In the genomic region with DNA sequence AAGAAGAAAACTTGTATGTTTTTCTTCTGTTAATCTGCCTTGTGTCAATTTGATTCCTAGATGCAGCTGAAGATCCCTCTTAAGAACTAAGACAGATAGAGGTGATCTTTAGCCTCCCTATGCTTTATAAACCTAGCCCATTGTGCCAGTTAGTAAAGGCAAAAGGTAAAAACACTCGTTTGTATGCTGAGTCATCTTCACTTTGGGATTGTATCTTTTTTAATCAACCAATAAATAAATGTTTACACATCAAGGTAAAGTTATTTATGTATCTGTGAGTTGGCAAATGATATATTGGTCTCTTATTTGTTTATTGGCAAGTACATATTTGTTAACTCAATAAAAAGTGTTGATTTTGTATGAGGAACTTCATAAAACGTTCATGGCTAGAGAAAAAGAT, we compare ENCODE assay signal across 19 cellular contexts.
A peak's percentile ranks its signal among the peaks of the same experiment; 100 is the strongest.
DNase-seq lines count a peak whose midpoint lies in the region; ATAC-seq, FAIRE-seq and TF ChIP-seq lines count a peak whose summit lies in the region.
"Had no signal": no experiment of that assay in that cellular context is flagged by ENCODE, and none has a peak within 500 bp of the region (broad histone marks: within the 10 kb centered on the region; RNA-seq: fewer than 3 reads in every experiment).

No MANE protein-coding gene starts in this region.

- DNase-seq in Caco-2, result no peak
- peak; percentile 50 for DNase-seq in LoVo (ENCODE audit: low spot score)
- DNase-seq in K562 (ENCODE audit: extremely low read depth in 1 of 4, low spot score in 3 of 4), result no peak
- no peak for DNase-seq in RCC 7860 (ENCODE audit: low spot score)
- no peak for DNase-seq in NCI-H226
- DNase-seq: BE2C; CD8-positive, alpha-beta T cell; DMS 273 treated with DMSO at 0.1 percent for 48 hours; DMS79 treated with DMSO at 0.1 percent for 48 hours; EL; GM23248; H7 had no signal

- no peaks in the 10 kb centered on the region for H3K36me3 ChIP-seq in Caco-2 (ENCODE audit: control insufficient read depth, insufficient read depth, low read length)
- no peaks in the 10 kb centered on the region for H3K36me3 ChIP-seq in K562 (ENCODE audit: control insufficient read depth, insufficient read depth, low read length)
- H3K36me3 ChIP-seq: BE2C had no signal

- TF ChIP-seq POLR2A in K562 (conservative IDR thresholded peaks at IDR 0.05), result no peak

- peaks cover 35% of the 10 kb centered on the region for H3K4me1 Mint-ChIP-seq in Caco-2 (ENCODE audit: low read depth, unreplicated experiment)
- H3K4me1 Mint-ChIP-seq: CD14-positive monocyte had no signal

- peaks cover 8% of the 10 kb centered on the region; the same call in 1 of the 3 replicates for H3K79me2 ChIP-seq in K562 (ENCODE audit: control insufficient read depth, insufficient read depth, low read length)

- WGBS in K562 (ENCODE audit: insufficient coverage, low coverage, missing lambda C conversion rate), result 20% methylated on average over 2 of the region's 2 CpGs

- H3K27ac Mint-ChIP-seq in Caco-2 (ENCODE audit: unreplicated experiment), result peak overlapping the region; percentile 12

- H3K27me3 ChIP-seq in Caco-2 (replicated peaks; ENCODE audit: control insufficient read depth, insufficient read depth, low read length) (no peaks in the 10 kb centered on the region), K562 (ENCODE audit: control insufficient read depth in 2 of 2, insufficient read depth in 2 of 2, low read length in 2 of 2) (no peaks in the 10 kb centered on the region; a peak in 1 of 5 replicates)
- H3K27me3 ChIP-seq: BE2C had no signal

- intact Hi-C loops in Caco-2 (cut with micrococcal nuclease; ENCODE audit: unreplicated experiment), result loop anchor here (1.0 kb wide), 1 partner anchor 14 kb away; no protein-coding TSS in a partner anchor
- intact Hi-C loops in K562 (cut with micrococcal nuclease), result loop anchor here (10.0 kb wide), 1 partner anchor 59 kb away; no protein-coding TSS in a partner anchor

- H3K4me1 ChIP-seq in Caco-2, result peaks cover 37% of the 10 kb centered on the region
- peaks cover 16 to 32% of the 10 kb centered on the region in 2 experiments; a peak in 4 of 5 replicates for H3K4me1 ChIP-seq in K562 (replicated peaks in 1 of 2; ENCODE audit: control insufficient read depth in 2 of 2, insufficient read depth in 2 of 2, low read length in 2 of 2)
- H3K4me1 ChIP-seq: BE2C had no signal

- TF ChIP-seq EP300 in K562 (IDR thresholded peaks at IDR 0.05; ENCODE audit: low read length), result no peak

- in situ Hi-C loops in K562 (cut with MboI), result no loop called here

- no peaks in the 10 kb centered on the region for H3K9me3 Mint-ChIP-seq in Caco-2 (ENCODE audit: unreplicated experiment)
- H3K9me3 Mint-ChIP-seq: CD8-positive, alpha-beta T cell had no signal

- no peaks in the 10 kb centered on the region for H4K20me1 ChIP-seq in K562 (replicated peaks; ENCODE audit: control insufficient read depth, insufficient read depth, low read length)

- H3K4me2 ChIP-seq in K562 (ENCODE audit: insufficient read depth, low read length), result no peak overlapping the region

- H3K9me3 ChIP-seq in Caco-2 (no peaks in the 10 kb centered on the region), K562 (replicated peaks; ENCODE audit: control insufficient read depth, insufficient read depth, low read depth, low read length) (no peaks in the 10 kb centered on the region; the same call in 1 of the 2 replicates)
- H3K9me3 ChIP-seq: BE2C had no signal

- no peak for ATAC-seq in K562
- no peak for ATAC-seq in activated CD4-positive, CD25-positive, alpha-beta regulatory T cell treated with anti-CD3 and anti-CD28 coated beads, Interleukin-2, amount 50 U/mL, for 24 hours
- no peak for ATAC-seq in HG02571 (IDR thresholded peaks at IDR 0.05; ENCODE audit: unreplicated experiment)
- ATAC-seq: CD8-positive, alpha-beta T cell had no signal

- CTCF ChIA-PET in Caco-2 (lab: Charles Lee), result no interaction called here
- CTCF ChIA-PET in K562 (lab: Yijun Ruan, JAX; ENCODE audit: low intra/inter-chr PET ratio), result no interaction called here

- POLR2A ChIA-PET in Caco-2 (lab: Charles Lee), result no interaction called here
- POLR2A ChIA-PET in K562 (lab: Yijun Ruan, JAX), result interaction anchor here (1.3 kb wide), 1 partner anchor 26 kb away, joined by 3 read pairs; no protein-coding TSS in a partner anchor

- H3K9me1 ChIP-seq in K562 (ENCODE audit: control insufficient read depth, insufficient read depth, low read length), result no peaks in the 10 kb centered on the region

- FAIRE-seq in K562 (lab: Jason Lieb, UNC) (no peak), RCC 7860 (lab: Jason Lieb, UNC) (no peak)
- FAIRE-seq: A204.1, G401.6, GM12891 had no signal

- H3K27ac ChIP-seq in 22Rv1 (peak overlapping the region; percentile 92), K562 (ENCODE audit: extremely low read depth, low read depth, low read length) (no peak overlapping the region)
- H3K27ac ChIP-seq: GM23248 had no signal

- TF ChIP-seq RAD21 in K562 (CRISPR knock-in tag; conservative IDR thresholded peaks at IDR 0.05 in 1 of 2, IDR thresholded peaks at IDR 0.05 in 1 of 2), result no peak

- H3K4me3 Mint-ChIP-seq in Caco-2 (ENCODE audit: unreplicated experiment), result no peak overlapping the region
- H3K4me3 Mint-ChIP-seq: CD14-positive monocyte; CD8-positive, alpha-beta T cell had no signal

- H3K4me3 ChIP-seq in Caco-2 (ENCODE audit: low read depth, low read length), result no peak overlapping the region
- H3K4me3 ChIP-seq in K562, result no peak overlapping the region
- H3K4me3 ChIP-seq: GM23248 had no signal

- H3K27me3 Mint-ChIP-seq in Caco-2 (ENCODE audit: insufficient read depth, unreplicated experiment), result no peaks in the 10 kb centered on the region

- 0 out of 2 replicates have a peak overlapping the region, but pooled peaks have one; percentile 76 for H2AFZ ChIP-seq in K562 (ENCODE audit: low read depth, low read length)
- H2AFZ ChIP-seq: GM23248 had no signal

- H3K36me3 Mint-ChIP-seq in Caco-2 (ENCODE audit: insufficient read depth, unreplicated experiment), result no peaks in the 10 kb centered on the region

- H3K9ac ChIP-seq in K562 (ENCODE audit: insufficient read depth in 1 of 2, low read depth in 2 of 2, low read length in 2 of 2), result no peak overlapping the region
- H3K9ac ChIP-seq: GM23248 had no signal

- BruUV-seq in Caco-2 (replicated peaks; lab: Mats Ljungman, UMichigan) (no TSS peak), K562 (replicated peaks; lab: Mats Ljungman, UMichigan) (no TSS peak)

- TF ChIP-seq CTCF in 22Rv1 (IDR thresholded peaks at IDR 0.05) (no peak), Caco-2 (IDR thresholded peaks at IDR 0.05; ENCODE audit: insufficient read depth in 1 of 2, low read depth in 1 of 2, low read length in 1 of 2, severe bottlenecking in 1 of 2, unreplicated experiment in 1 of 2) (no peak), K562 (IDR thresholded peaks at IDR 0.05 in 2 of 3, conservative IDR thresholded peaks at IDR 0.05 in 1 of 3; ENCODE audit: insufficient read depth in 2 of 3, low read depth in 1 of 3, low read length in 3 of 3) (no peak)

TF ChIP-seq in K562, 482 proteins besides CTCF, POLR2A, EP300 and RAD21:
- TF ChIP-seq ATF1 (CRISPR knock-in tag; IDR thresholded peaks at IDR 0.05) (no peak), ATF1 (tag; IDR thresholded peaks at IDR 0.05) (no peak), ZNF316 (IDR thresholded peaks at IDR 0.05) (peak; percentile 54; the same call in 1 of the 2 replicates), NFE2L1 (tag; IDR thresholded peaks at IDR 0.05; ENCODE audit: borderline replicate concordance, low read depth) (peak; percentile 28; the same call in 1 of the 2 replicates), HNRNPL (IDR thresholded peaks at IDR 0.05; ENCODE audit: low read depth, low read length) (no peak), ZNF384 (IDR thresholded peaks at IDR 0.05; ENCODE audit: low read depth, low read length) (no peak), C11orf30 (IDR thresholded peaks at IDR 0.05; ENCODE audit: low read depth) (peak; percentile 65), NFE2 (IDR thresholded peaks at IDR 0.05; ENCODE audit: low read depth) (peak; percentile 40), MAFF (IDR thresholded peaks at IDR 0.05; ENCODE audit: low read length) (peak; percentile 44), MAFG (tag; conservative IDR thresholded peaks at IDR 0.05) (peak; percentile 74)
- TF ChIP-seq, protein P1, sequence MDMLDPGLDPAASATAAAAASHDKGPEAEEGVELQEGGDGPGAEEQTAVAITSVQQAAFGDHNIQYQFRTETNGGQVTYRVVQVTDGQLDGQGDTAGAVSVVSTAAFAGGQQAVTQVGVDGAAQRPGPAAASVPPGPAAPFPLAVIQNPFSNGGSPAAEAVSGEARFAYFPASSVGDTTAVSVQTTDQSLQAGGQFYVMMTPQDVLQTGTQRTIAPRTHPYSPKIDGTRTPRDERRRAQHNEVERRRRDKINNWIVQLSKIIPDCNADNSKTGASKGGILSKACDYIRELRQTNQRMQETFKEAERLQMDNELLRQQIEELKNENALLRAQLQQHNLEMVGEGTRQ (CRISPR knock-in tag; IDR thresholded peaks at IDR 0.05), result no peak
- TF ChIP-seq, protein P2, sequence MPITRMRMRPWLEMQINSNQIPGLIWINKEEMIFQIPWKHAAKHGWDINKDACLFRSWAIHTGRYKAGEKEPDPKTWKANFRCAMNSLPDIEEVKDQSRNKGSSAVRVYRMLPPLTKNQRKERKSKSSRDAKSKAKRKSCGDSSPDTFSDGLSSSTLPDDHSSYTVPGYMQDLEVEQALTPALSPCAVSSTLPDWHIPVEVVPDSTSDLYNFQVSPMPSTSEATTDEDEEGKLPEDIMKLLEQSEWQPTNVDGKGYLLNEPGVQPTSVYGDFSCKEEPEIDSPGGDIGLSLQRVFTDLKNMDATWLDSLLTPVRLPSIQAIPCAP (CRISPR knock-in tag; IDR thresholded peaks at IDR 0.05; ENCODE audit: borderline replicate concordance), result no peak
